Comparison of ENCODE assay signal across 8 cellular contexts in genomic region chr19:48445606-48446481, GRCh38. TPM values are rescaled to one million over a fixed set of nuclear protein-coding genes. Genes with fewer than 3 reads are reported as not detected.
DNase-seq lines count a peak whose midpoint lies in the region; ATAC-seq and TF ChIP-seq lines count a peak whose summit lies in the region.

Gene GRWD1, plus strand, starts transcription at chr19:48445983. Its CDS starts 23 bp downstream, at chr19:48446006.

- DNase-seq in AG10803 (ENCODE audit: low read depth) (peak; percentile 93), NCI-H510A treated with DMSO at 0.1 percent for 48 hours (lab: John Stamatoyannopoulos, UW) (peak; percentile 97), chondrocyte (ENCODE audit: low spot score) (no peak), kidney epithelial cell (ENCODE audit: low read depth) (peak; percentile 93)
- DNase-seq in activated CD4-positive, alpha-beta T cell treated with anti-CD3 and anti-CD28 coated beads for 24 hours (ENCODE audit: low read depth in 2 of 2): peak; percentile 86 to 87
- DNase-seq in stimulated activated CD4-positive, alpha-beta T cell treated with anti-CD3 and anti-CD28 coated beads, Interleukin-15, amount 100 ng/mL, for 48 hours (ENCODE audit: low read depth in 2 of 2): peak; percentile 91 to 93

- H3K4me3 ChIP-seq in AG10803 (ENCODE audit: low read length) (peak within 1 kb of the TSS; percentile 99), kidney epithelial cell (ENCODE audit: low read depth, low read length) (peak within 1 kb of the TSS; percentile 93)

- H3K27me3 ChIP-seq in kidney epithelial cell (ENCODE audit: control insufficient read depth, insufficient read depth, low read length): peaks cover 24% of the 10 kb centered on the region

- peaks cover 8% of the 10 kb centered on the region for H3K36me3 Mint-ChIP-seq in chondrocyte (ENCODE audit: low read depth)

- ATAC-seq in GM19043 (IDR thresholded peaks at IDR 0.05; ENCODE audit: low read depth, unreplicated experiment) (peak; percentile 83), HG03439 (IDR thresholded peaks at IDR 0.05; ENCODE audit: unreplicated experiment) (peak; percentile 71)

- TF ChIP-seq CTCF in AG10803 (conservative IDR thresholded peaks at IDR 0.05; ENCODE audit: low read length): no peak
- TF ChIP-seq CTCF in chondrocyte (IDR thresholded peaks at IDR 0.05): peak; percentile 29
- TF ChIP-seq CTCF in kidney epithelial cell (IDR thresholded peaks at IDR 0.05; ENCODE audit: insufficient read depth, low read length, poor library complexity, severe bottlenecking): peak; percentile 24

- no peaks in the 10 kb centered on the region for H3K27me3 Mint-ChIP-seq in chondrocyte (ENCODE audit: low read depth)

- H3K36me3 ChIP-seq in kidney epithelial cell (ENCODE audit: control insufficient read depth, insufficient read depth, low read length): no peaks in the 10 kb centered on the region

- peak within 1 kb of the TSS; percentile 86 for H3K4me3 Mint-ChIP-seq in chondrocyte (ENCODE audit: unreplicated experiment)

- peaks cover 23% of the 10 kb centered on the region for H3K4me1 Mint-ChIP-seq in chondrocyte (ENCODE audit: low read depth)

- peak within 1 kb of the TSS; percentile 98 for H3K27ac Mint-ChIP-seq in chondrocyte (ENCODE audit: unreplicated experiment)

- no peaks in the 10 kb centered on the region for H3K9me3 Mint-ChIP-seq in chondrocyte (ENCODE audit: low read depth)

RNA-seq across cellular contexts. Expression of gene GRWD1, which starts in this region (rescaled TPM):
- total RNA-seq in chondrocyte (20.7 to 31.8 TPM (median 23.6 TPM) in 3 replicates), kidney epithelial cell (44.6 and 47.1 TPM in 2 replicates)
